27 cellular contexts compared by ENCODE assay signal in the genomic region with DNA sequence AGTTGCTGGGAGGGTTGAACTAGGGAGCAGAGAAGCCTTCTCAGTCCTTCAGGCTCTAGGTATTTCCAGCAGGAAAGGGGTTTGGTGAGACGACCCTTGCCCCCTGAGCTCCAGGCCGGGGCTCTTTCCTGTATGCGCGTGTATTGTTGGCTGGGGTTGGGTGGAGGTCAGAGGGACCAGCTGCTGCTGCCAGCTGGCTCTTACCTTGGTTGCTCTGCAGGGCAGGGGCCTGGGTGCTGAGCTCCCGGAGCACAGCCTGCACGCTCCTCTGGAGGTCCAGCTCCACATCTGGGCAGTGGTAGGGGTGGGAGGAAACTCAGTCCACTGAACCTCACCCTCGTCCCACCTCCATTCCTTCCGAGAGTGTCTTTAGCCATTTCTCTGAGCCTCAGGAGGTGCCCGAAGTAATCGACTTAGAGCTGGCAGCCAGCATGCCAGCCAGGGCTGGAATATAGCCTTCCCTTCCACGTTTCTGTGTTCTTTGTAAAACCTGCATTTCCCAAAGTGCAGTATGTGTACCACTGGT. TPM values are rescaled to one million over a fixed set of nuclear protein-coding genes. Genes with fewer than 3 reads are reported as not detected.
"Had no signal": no experiment of that assay in that cellular context is flagged by ENCODE, and none has a peak within 500 bp of the region (broad histone marks: within the 10 kb centered on the region; RNA-seq: fewer than 3 reads in every experiment).

No MANE protein-coding gene starts in this region.

- H3K9me3 Mint-ChIP-seq: activated CD4-positive, alpha-beta T cell treated with anti-CD3 and anti-CD28 coated beads, Interleukin-2, amount 10 ng/mL, durations not matched to agents 7 days and 5 days; activated CD8-positive, alpha-beta T cell treated with anti-CD3 and anti-CD28 coated beads for 36 hours; activated T-cell treated with anti-CD3 and anti-CD28 coated beads, Interleukin-2, amount 50 U/mL, for 4 hours; activated T-helper 2 cell treated with anti-CD3 and anti-CD28 coated beads, Interferon-gamma antibody, Interleukin-2, Interleukin-4, amounts not matched to agents 10 μg/mL and 5 μg/mL and 100 μg/mL, durations not matched to agents 14 hours and 24 hours and 36 hours; natural killer cell treated with Interleukin-12 subunit alpha and Interleukin-12 subunit beta and Interleukin-15 and Interleukin-18, amount 100 ng/mL, for 72 hours; stimulated activated memory B cell treated with anti-CD40 and anti-IgM and Interleukin-4, amounts not matched to agents 10 μg/mL and 1 μg/mL and 100 μg/mL, for 72 hours had no signal

- DNase-seq: activated CD4-positive, alpha-beta T cell treated with anti-CD3 and anti-CD28 coated beads, Interleukin-2, amount 10 ng/mL, durations not matched to agents 7 days and 5 days; activated CD8-positive, alpha-beta T cell treated with anti-CD3 and anti-CD28 coated beads for 36 hours; activated naive CD4-positive, alpha-beta T cell; activated T-cell treated with anti-CD3 and anti-CD28 coated beads, Interleukin-2, amount 50 U/mL, for 4 hours; cerebellar nuclear complex; foreskin fibroblast; heart right ventricle; islet precursor cell; stimulated activated CD4-positive, alpha-beta T cell treated with anti-CD3 and anti-CD28 coated beads, Interleukin-15, amount 100 ng/mL, for 24 hours; stomach; uterus had no signal

- H3K4me3 Mint-ChIP-seq: activated CD4-positive, alpha-beta T cell treated with anti-CD3 and anti-CD28 coated beads, Interleukin-2, amount 10 ng/mL, durations not matched to agents 7 days and 5 days; activated CD8-positive, alpha-beta T cell treated with anti-CD3 and anti-CD28 coated beads for 36 hours; activated naive CD8-positive, alpha-beta T cell; activated T-cell treated with anti-CD3 and anti-CD28 coated beads, Interleukin-2, amount 50 U/mL, for 4 hours; natural killer cell treated with Interleukin-12 subunit alpha and Interleukin-12 subunit beta and Interleukin-15 and Interleukin-18, amount 100 ng/mL, for 72 hours; stimulated activated memory B cell treated with anti-CD40 and anti-IgM and Interleukin-4, amounts not matched to agents 10 μg/mL and 1 μg/mL and 100 μg/mL, for 72 hours had no signal

- H3K9me3 ChIP-seq: breast epithelium, heart right ventricle, neutrophil, right lobe of liver, stomach, suprapubic skin, uterus had no signal

- H3K4me2 ChIP-seq: smooth muscle cell had no signal

- H3K4me3 ChIP-seq: breast epithelium, coronary artery, heart right ventricle, right lobe of liver, smooth muscle cell, stomach, suprapubic skin, tibial nerve, uterus had no signal

- H3K27me3 ChIP-seq: breast epithelium, heart right ventricle, neutrophil, right lobe of liver, tibial nerve, uterus had no signal

- H3K27ac ChIP-seq: breast epithelium, coronary artery, epithelial cell of prostate, heart right ventricle, neutrophil, parathyroid adenoma, right lobe of liver, stomach, suprapubic skin, tibial nerve, uterus had no signal

- H3K9ac ChIP-seq: parathyroid adenoma had no signal

- H3K36me3 ChIP-seq: breast epithelium, right lobe of liver, stomach, suprapubic skin, tibial nerve, uterus had no signal

- ATAC-seq: activated CD4-positive, CD25-positive, alpha-beta regulatory T cell treated with anti-CD3 and anti-CD28 coated beads, Interleukin-2, amount 50 U/mL, for 24 hours; activated CD8-positive, alpha-beta T cell treated with anti-CD3 and anti-CD28 coated beads for 36 hours; activated T-cell treated with anti-CD3 and anti-CD28 coated beads, Interleukin-2, amount 50 U/mL, for 4 hours; natural killer cell treated with Interleukin-12 subunit alpha and Interleukin-12 subunit beta and Interleukin-15 and Interleukin-18, amount 100 ng/mL, for 72 hours; stimulated activated memory B cell treated with anti-CD40 and anti-IgM and Interleukin-4, amounts not matched to agents 10 μg/mL and 1 μg/mL and 100 μg/mL, for 72 hours had no signal

- H3K79me2 ChIP-seq: parathyroid adenoma had no signal

- H2AFZ ChIP-seq: parathyroid adenoma had no signal

- H3K27ac Mint-ChIP-seq: activated CD4-positive, alpha-beta T cell treated with anti-CD3 and anti-CD28 coated beads, Interleukin-2, amount 10 ng/mL, durations not matched to agents 7 days and 5 days; activated CD8-positive, alpha-beta T cell treated with anti-CD3 and anti-CD28 coated beads for 36 hours; activated naive CD8-positive, alpha-beta T cell; activated T-helper 2 cell treated with anti-CD3 and anti-CD28 coated beads, Interferon-gamma antibody, Interleukin-2, Interleukin-4, amounts not matched to agents 10 μg/mL and 5 μg/mL and 100 μg/mL, durations not matched to agents 14 hours and 24 hours and 36 hours; natural killer cell treated with Interleukin-12 subunit alpha and Interleukin-12 subunit beta and Interleukin-15 and Interleukin-18, amount 100 ng/mL, for 72 hours; stimulated activated memory B cell treated with anti-CD40 and anti-IgM and Interleukin-4, amounts not matched to agents 10 μg/mL and 1 μg/mL and 100 μg/mL, for 72 hours had no signal

- H3K36me3 Mint-ChIP-seq: activated naive CD8-positive, alpha-beta T cell; natural killer cell treated with Interleukin-12 subunit alpha and Interleukin-12 subunit beta and Interleukin-15 and Interleukin-18, amount 100 ng/mL, for 72 hours had no signal

- H3K4me1 ChIP-seq: breast epithelium, parathyroid adenoma, right lobe of liver, stomach, uterus had no signal

- H3K27me3 Mint-ChIP-seq: activated CD4-positive, alpha-beta T cell treated with anti-CD3 and anti-CD28 coated beads, Interleukin-2, amount 10 ng/mL, durations not matched to agents 7 days and 5 days; activated CD8-positive, alpha-beta T cell treated with anti-CD3 and anti-CD28 coated beads for 36 hours; activated naive CD8-positive, alpha-beta T cell; natural killer cell treated with Interleukin-12 subunit alpha and Interleukin-12 subunit beta and Interleukin-15 and Interleukin-18, amount 100 ng/mL, for 72 hours; stimulated activated memory B cell treated with anti-CD40 and anti-IgM and Interleukin-4, amounts not matched to agents 10 μg/mL and 1 μg/mL and 100 μg/mL, for 72 hours had no signal

RNA-seq across cellular contexts. Expression of a gene that starts 28.0 kb away (rescaled TPM):
- total RNA-seq: fibroblast of lung, pulmonary artery endothelial cell, smooth muscle cell had no signal
- polyA plus RNA-seq: smooth muscle cell had no signal

RNA-seq across cellular contexts. Expression of a gene that starts 40.3 kb away (rescaled TPM):
- total RNA-seq: fibroblast of lung, pulmonary artery endothelial cell, right lobe of liver, tibial nerve had no signal
- polyA plus RNA-seq: fibroblast of lung, smooth muscle cell had no signal
